ENCODE assay signal across 28 cellular contexts in the genomic region with DNA sequence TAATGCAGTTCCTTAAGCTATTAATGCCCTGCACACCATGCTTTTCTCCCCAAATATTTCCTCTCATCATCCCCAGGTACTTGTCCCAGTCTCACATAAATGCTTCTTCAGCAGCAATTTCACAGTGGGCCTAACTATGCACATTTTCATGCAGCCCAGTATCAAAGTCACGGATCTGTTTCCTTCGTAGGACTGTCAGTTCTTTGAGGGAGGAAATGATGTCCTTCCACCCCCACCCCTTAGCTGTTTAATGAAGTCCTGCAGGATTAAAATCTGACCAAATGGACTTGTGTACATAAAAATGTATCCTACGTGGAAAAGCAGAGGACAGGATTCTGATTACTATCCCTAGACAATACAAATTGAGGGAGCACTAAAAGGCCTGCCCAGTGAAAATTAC.
"Had no signal": no experiment of that assay in that cellular context is flagged by ENCODE, and none has a peak within 500 bp of the region (broad histone marks: within the 10 kb centered on the region; RNA-seq: fewer than 3 reads in every experiment).

No MANE protein-coding gene starts in this region.

- H3K4me3 Mint-ChIP-seq: naive thymus-derived CD8-positive, alpha-beta T cell; natural killer cell treated with Interleukin-12 subunit alpha and Interleukin-12 subunit beta and Interleukin-15 and Interleukin-18, amount 100 ng/mL, for 72 hours; nephron progenitor cell; neural crest cell; stimulated activated effector memory CD8-positive, alpha-beta T cell treated with anti-CD3 and anti-CD28 coated beads, Interleukin-12 subunit alpha, Interleukin-12 subunit beta, amount 100 ng/mL, for 72 hours; stimulated activated naive B cell treated with anti-CD40 and anti-IgM and Interleukin-4, amounts not matched to agents 10 μg/mL and 1 μg/mL and 100 μg/mL, for 72 hours; stimulated activated naive CD8-positive, alpha-beta T cell treated with anti-CD3 and anti-CD28 coated beads, Interleukin-15, amount 100 ng/mL, for 72 hours; type B pancreatic cell had no signal

- H3K36me3 Mint-ChIP-seq: naive thymus-derived CD8-positive, alpha-beta T cell; natural killer cell treated with Interleukin-12 subunit alpha and Interleukin-12 subunit beta and Interleukin-15 and Interleukin-18, amount 100 ng/mL, for 72 hours; stimulated activated effector memory CD8-positive, alpha-beta T cell treated with anti-CD3 and anti-CD28 coated beads, Interleukin-12 subunit alpha, Interleukin-12 subunit beta, amount 100 ng/mL, for 72 hours; stimulated activated naive B cell treated with anti-CD40 and anti-IgM and Interleukin-4, amounts not matched to agents 10 μg/mL and 1 μg/mL and 100 μg/mL, for 72 hours; type B pancreatic cell had no signal

- H3K4me1 Mint-ChIP-seq: stimulated activated effector memory CD8-positive, alpha-beta T cell treated with anti-CD3 and anti-CD28 coated beads, Interleukin-12 subunit alpha, Interleukin-12 subunit beta, amount 100 ng/mL, for 72 hours; stimulated activated naive B cell treated with anti-CD40 and anti-IgM and Interleukin-4, amounts not matched to agents 10 μg/mL and 1 μg/mL and 100 μg/mL, for 72 hours; stimulated activated naive CD8-positive, alpha-beta T cell treated with anti-CD3 and anti-CD28 coated beads, Interleukin-15, amount 100 ng/mL, for 72 hours had no signal

- DNase-seq: naive thymus-derived CD8-positive, alpha-beta T cell; nephron progenitor cell; nucleus accumbens; pancreas; retina; right lobe of liver; sigmoid colon; small intestine; stimulated activated CD4-positive, alpha-beta T cell treated with anti-CD3 and anti-CD28 coated beads, Interleukin-15, amount 100 ng/mL, for 24 hours; stimulated activated CD4-positive, alpha-beta T cell treated with anti-CD3 and anti-CD28 coated beads, Interleukin-2, amount 100 ng/mL, for 24 hours; stimulated activated CD4-positive, alpha-beta T cell treated with anti-CD3 and anti-CD28 coated beads, Interleukin-2, amount 100 ng/mL, for 48 hours; stimulated activated CD4-positive, alpha-beta T cell treated with anti-CD3 and anti-CD28 coated beads, Interleukin-4, amount 100 ng/mL, for 24 hours; stimulated activated naive B cell treated with anti-CD40 and anti-IgM and Interleukin-4, amounts not matched to agents 10 μg/mL and 1 μg/mL and 100 μg/mL, for 72 hours; stimulated activated naive CD8-positive, alpha-beta T cell treated with anti-CD3 and anti-CD28 coated beads, Interleukin-15, amount 100 ng/mL, for 72 hours; stimulated activated naive CD8-positive, alpha-beta T cell treated with anti-CD3 and anti-CD28 coated beads, Interleukin-15, Interleukin-2, amounts not matched to agents 100 U/mL and 50 U/mL, for 24 hours; substantia nigra; testis; tibial artery; transverse colon had no signal

- H3K36me3 ChIP-seq: neutrophil, pancreas, prostate gland, right atrium auricular region, right lobe of liver, sigmoid colon, suprapubic skin, tibial artery, transverse colon, vagina had no signal

- H3K4me1 ChIP-seq: pancreas, prostate gland, right lobe of liver, sigmoid colon, testis, tibial artery, transverse colon had no signal

- H3K27me3 ChIP-seq: neutrophil, pancreas, right atrium auricular region, right lobe of liver, sigmoid colon, suprapubic skin, testis, tibial artery, transverse colon, vagina had no signal

- H3K9me3 ChIP-seq: neutrophil, pancreas, prostate gland, right atrium auricular region, right lobe of liver, sigmoid colon, suprapubic skin, testis, tibial artery, transverse colon, vagina had no signal

- H3K27ac Mint-ChIP-seq: natural killer cell treated with Interleukin-12 subunit alpha and Interleukin-12 subunit beta and Interleukin-15 and Interleukin-18, amount 100 ng/mL, for 72 hours; stimulated activated effector memory CD8-positive, alpha-beta T cell treated with anti-CD3 and anti-CD28 coated beads, Interleukin-12 subunit alpha, Interleukin-12 subunit beta, amount 100 ng/mL, for 72 hours; stimulated activated naive B cell treated with anti-CD40 and anti-IgM and Interleukin-4, amounts not matched to agents 10 μg/mL and 1 μg/mL and 100 μg/mL, for 72 hours; stimulated activated naive CD8-positive, alpha-beta T cell treated with anti-CD3 and anti-CD28 coated beads, Interleukin-15, amount 100 ng/mL, for 72 hours; type B pancreatic cell had no signal

- ATAC-seq: naive thymus-derived CD8-positive, alpha-beta T cell; natural killer cell treated with Interleukin-12 subunit alpha and Interleukin-12 subunit beta and Interleukin-15 and Interleukin-18, amount 100 ng/mL, for 72 hours; pancreas; right lobe of liver; stimulated activated effector memory CD8-positive, alpha-beta T cell treated with anti-CD3 and anti-CD28 coated beads, Interleukin-12 subunit alpha, Interleukin-12 subunit beta, amount 100 ng/mL, for 72 hours; stimulated activated naive B cell treated with anti-CD40 and anti-IgM and Interleukin-4, amounts not matched to agents 10 μg/mL and 1 μg/mL and 100 μg/mL, for 72 hours; stimulated activated naive CD8-positive, alpha-beta T cell treated with anti-CD3 and anti-CD28 coated beads, Interleukin-15, amount 100 ng/mL, for 72 hours; stimulated activated naive CD8-positive, alpha-beta T cell treated with anti-CD3 and anti-CD28 coated beads, Interleukin-15, Interleukin-2, amounts not matched to agents 100 U/mL and 50 U/mL, for 24 hours had no signal

- H3K9me3 Mint-ChIP-seq: naive thymus-derived CD8-positive, alpha-beta T cell; natural killer cell treated with Interleukin-12 subunit alpha and Interleukin-12 subunit beta and Interleukin-15 and Interleukin-18, amount 100 ng/mL, for 72 hours; neural crest cell; stimulated activated effector memory CD8-positive, alpha-beta T cell treated with anti-CD3 and anti-CD28 coated beads, Interleukin-12 subunit alpha, Interleukin-12 subunit beta, amount 100 ng/mL, for 72 hours; stimulated activated naive B cell treated with anti-CD40 and anti-IgM and Interleukin-4, amounts not matched to agents 10 μg/mL and 1 μg/mL and 100 μg/mL, for 72 hours; stimulated activated naive CD8-positive, alpha-beta T cell treated with anti-CD3 and anti-CD28 coated beads, Interleukin-15, amount 100 ng/mL, for 72 hours; type B pancreatic cell had no signal

- H3K4me3 ChIP-seq: pancreas, prostate gland, right atrium auricular region, right lobe of liver, sigmoid colon, suprapubic skin, testis, tibial artery, transverse colon, vagina had no signal

- H3K27ac ChIP-seq: neutrophil, pancreas, prostate gland, right atrium auricular region, right lobe of liver, sigmoid colon, suprapubic skin, testis, tibial artery, transverse colon, vagina had no signal
